In the genomic region with DNA sequence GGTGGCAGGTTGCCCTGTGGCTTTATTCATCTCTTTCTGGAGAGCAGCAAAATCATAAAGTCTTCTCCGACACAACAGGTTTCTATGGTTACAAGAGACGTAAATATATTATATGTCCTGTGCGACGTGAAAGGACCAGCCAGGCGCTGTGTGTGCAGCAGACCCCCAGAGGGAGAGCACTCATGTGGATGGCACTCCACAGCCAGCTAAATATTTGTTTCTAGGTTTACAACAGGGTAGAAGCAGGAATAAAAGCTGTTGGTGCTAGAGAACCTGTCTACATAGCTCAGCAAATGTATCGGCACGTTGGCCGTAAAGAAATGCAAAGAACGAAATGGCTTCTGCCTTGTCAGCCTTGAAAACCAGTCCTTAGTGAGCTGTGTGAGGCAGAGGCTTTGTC, we compare ENCODE assay signal across 21 cellular contexts.
DNase-seq lines count a peak whose midpoint lies in the region; ATAC-seq and TF ChIP-seq lines count a peak whose summit lies in the region.
"Had no signal": no experiment of that assay in that cellular context is flagged by ENCODE, and none has a peak within 500 bp of the region (broad histone marks: within the 10 kb centered on the region; RNA-seq: fewer than 3 reads in every experiment).

No MANE protein-coding gene starts in this region.

- H3K36me3 Mint-ChIP-seq in natural killer cell treated with Interleukin-12 subunit alpha and Interleukin-12 subunit beta and Interleukin-15 and Interleukin-18, amount 100 ng/mL, for 72 hours, result no peaks in the 10 kb centered on the region
- H3K36me3 Mint-ChIP-seq: naive thymus-derived CD4-positive, alpha-beta T cell had no signal

- no peaks in the 10 kb centered on the region for H3K36me3 ChIP-seq in neuronal stem cell (replicated peaks in 1 of 2; ENCODE audit: control insufficient read depth in 2 of 2, insufficient read depth in 2 of 2, low read length in 2 of 2)
- H3K36me3 ChIP-seq in right atrium auricular region, result no peaks in the 10 kb centered on the region
- H3K36me3 ChIP-seq: breast epithelium, gastrocnemius medialis, upper lobe of right lung had no signal

- no peaks in the 10 kb centered on the region for H3K9me3 Mint-ChIP-seq in natural killer cell treated with Interleukin-12 subunit alpha and Interleukin-12 subunit beta and Interleukin-15 and Interleukin-18, amount 100 ng/mL, for 72 hours
- H3K9me3 Mint-ChIP-seq: activated naive CD8-positive, alpha-beta T cell treated with anti-CD3 and anti-CD28 coated beads, Interleukin-2, amount 50 U/mL, for 24 hours; activated T-helper 1 cell treated with anti-CD3 and anti-CD28 coated beads, Interleukin-12 subunit alpha, Interleukin-12 subunit beta, Interleukin-2, Interleukin-4 antibody, amounts not matched to agents 30 ng/mL and 10 ng/mL and 1 ng/mL, durations not matched to agents 14 hours and 24 hours and 36 hours; CD8-positive, alpha-beta memory T cell; dendritic cell treated with granulocyte-macrophage colony-stimulating factor and Interleukin-4, amounts not matched to agents 40 ng/mL and 50 ng/mL, for 4 days; naive thymus-derived CD4-positive, alpha-beta T cell had no signal

- no peak overlapping the region for H4K8ac ChIP-seq in neuronal stem cell (ENCODE audit: low read depth, low read length)

- H3K9ac ChIP-seq in neuronal stem cell (ENCODE audit: low read depth, low read length, poor library complexity), result no peak overlapping the region

- no peak overlapping the region for H3K4ac ChIP-seq in neuronal stem cell (ENCODE audit: low read length)

- H3K9me3 ChIP-seq in neuronal stem cell (replicated peaks in 1 of 2; ENCODE audit: control insufficient read depth in 2 of 2, insufficient read depth in 1 of 2, low read depth in 1 of 2, low read length in 2 of 2) (no peaks in the 10 kb centered on the region), right atrium auricular region (no peaks in the 10 kb centered on the region)
- H3K9me3 ChIP-seq: breast epithelium, gastrocnemius medialis, upper lobe of right lung had no signal

- H3K4me3 ChIP-seq in neuronal stem cell (ENCODE audit: low read length in 2 of 2) (peak overlapping the region in 1 of 2 donors; percentile 42), right atrium auricular region (no peak overlapping the region)
- H3K4me3 ChIP-seq: breast epithelium, gastrocnemius medialis, skin epidermis, upper lobe of right lung had no signal

- H3K14ac ChIP-seq in neuronal stem cell (ENCODE audit: low read length), result no peak overlapping the region

- no peak overlapping the region for H2BK15ac ChIP-seq in neuronal stem cell (ENCODE audit: low read length)

- peaks cover 1% of the 10 kb centered on the region for H3K79me1 ChIP-seq in neuronal stem cell (ENCODE audit: low read depth, low read length)

- peak overlapping the region; percentile 25 for H3K18ac ChIP-seq in neuronal stem cell (ENCODE audit: low read length)

- no peak overlapping the region for H2BK12ac ChIP-seq in neuronal stem cell (ENCODE audit: low read length)

- H3K4me2 ChIP-seq in neuronal stem cell (ENCODE audit: insufficient read depth, low read length, poor library complexity, severe bottlenecking), result no peak overlapping the region

- no peak overlapping the region for H3K27ac Mint-ChIP-seq in natural killer cell treated with Interleukin-12 subunit alpha and Interleukin-12 subunit beta and Interleukin-15 and Interleukin-18, amount 100 ng/mL, for 72 hours
- H3K27ac Mint-ChIP-seq: activated naive CD8-positive, alpha-beta T cell treated with anti-CD3 and anti-CD28 coated beads, Interleukin-2, amount 50 U/mL, for 24 hours; activated T-helper 1 cell treated with anti-CD3 and anti-CD28 coated beads, Interleukin-12 subunit alpha, Interleukin-12 subunit beta, Interleukin-2, Interleukin-4 antibody, amounts not matched to agents 30 ng/mL and 10 ng/mL and 1 ng/mL, durations not matched to agents 14 hours and 24 hours and 36 hours; CD8-positive, alpha-beta memory T cell; dendritic cell treated with granulocyte-macrophage colony-stimulating factor and Interleukin-4, amounts not matched to agents 40 ng/mL and 50 ng/mL, for 4 days; naive thymus-derived CD4-positive, alpha-beta T cell had no signal

- no CpG with 5 or more reads among the region's 9 CpGs for WGBS in neuronal stem cell (ENCODE audit: extremely low coverage in 2 of 2, insufficient read length in 2 of 2, insufficient replicate concordance in 1 of 2), 2 donors

- H4K91ac ChIP-seq in neuronal stem cell (ENCODE audit: low read depth, low read length, poor library complexity), result no peak overlapping the region

- peaks cover 4 to 11% of the 10 kb centered on the region in 2 donors for H3K27me3 Mint-ChIP-seq in natural killer cell treated with Interleukin-12 subunit alpha and Interleukin-12 subunit beta and Interleukin-15 and Interleukin-18, amount 100 ng/mL, for 72 hours
- H3K27me3 Mint-ChIP-seq: activated naive CD8-positive, alpha-beta T cell treated with anti-CD3 and anti-CD28 coated beads, Interleukin-2, amount 50 U/mL, for 24 hours; dendritic cell treated with granulocyte-macrophage colony-stimulating factor and Interleukin-4, amounts not matched to agents 40 ng/mL and 50 ng/mL, for 4 days had no signal

- H3K4me1 Mint-ChIP-seq in natural killer cell treated with Interleukin-12 subunit alpha and Interleukin-12 subunit beta and Interleukin-15 and Interleukin-18, amount 100 ng/mL, for 72 hours (ENCODE audit: low read depth in 2 of 2), result no peaks in the 10 kb centered on the region
- H3K4me1 Mint-ChIP-seq: activated naive CD8-positive, alpha-beta T cell treated with anti-CD3 and anti-CD28 coated beads, Interleukin-2, amount 50 U/mL, for 24 hours; CD8-positive, alpha-beta memory T cell; naive thymus-derived CD4-positive, alpha-beta T cell had no signal

- peak; percentile 50 for DNase-seq in NCI-H1105 (lab: John Stamatoyannopoulos, UW)
- DNase-seq in NCI-H2081 (lab: John Stamatoyannopoulos, UW), result peak; percentile 31 to 63
- DNase-seq in neuronal stem cell (ENCODE audit: low spot score), result peak; percentile 24
- DNase-seq in NCI-H1694 (lab: John Stamatoyannopoulos, UW), result no peak
- DNase-seq in right atrium auricular region (ENCODE audit: low spot score), result no peak
- DNase-seq in natural killer cell treated with Interleukin-12 subunit alpha and Interleukin-12 subunit beta and Interleukin-15 and Interleukin-18, amount 100 ng/mL, for 72 hours (ENCODE audit: low spot score), result no peak
- DNase-seq: activated naive CD8-positive, alpha-beta T cell treated with anti-CD3 and anti-CD28 coated beads, Interleukin-2, amount 50 U/mL, for 24 hours; CD8-positive, alpha-beta memory T cell; gastrocnemius medialis; kidney glomerular epithelial cell; naive thymus-derived CD4-positive, alpha-beta T cell; NCI-H1694 treated with DMSO at 0.1 percent for 48 hours; NK-92 treated with Interleukin-12 subunit alpha and Interleukin-12 subunit beta, amount 100 ng/mL, for 24 hours; stimulated activated naive CD8-positive, alpha-beta T cell treated with anti-CD3 and anti-CD28 coated beads, Interleukin-15, Interleukin-2, amounts not matched to agents 100 U/mL and 50 U/mL, for 24 hours; upper lobe of right lung had no signal

- no peak overlapping the region for H2BK5ac ChIP-seq in neuronal stem cell (ENCODE audit: low read length)

- H2AK5ac ChIP-seq in neuronal stem cell (ENCODE audit: low read depth, low read length), result no peak overlapping the region

- TF ChIP-seq CTCF in VCaP (conservative IDR thresholded peaks at IDR 0.05) (no peak), right atrium auricular region (IDR thresholded peaks at IDR 0.05) (no peak)

- H3K27me3 ChIP-seq in neuronal stem cell (ENCODE audit: control insufficient read depth in 3 of 3, insufficient read depth in 3 of 3, low read depth in 1 of 3, low read length in 3 of 3) (peaks cover 0 to 2% (median 0%) of the 10 kb centered on the region in 3 experiments), right atrium auricular region (no peaks in the 10 kb centered on the region)
- H3K27me3 ChIP-seq: breast epithelium, gastrocnemius medialis, upper lobe of right lung had no signal

- H3K4me1 ChIP-seq in neuronal stem cell (ENCODE audit: control insufficient read depth in 2 of 2, insufficient read depth in 1 of 2, low read depth in 1 of 2, low read length in 2 of 2) (peaks cover 7 to 15% of the 10 kb centered on the region in 2 donors), right atrium auricular region (peaks cover 0 to 9% of the 10 kb centered on the region in 2 donors)
- H3K4me1 ChIP-seq: breast epithelium had no signal

- H2AFZ ChIP-seq in neuronal stem cell (ENCODE audit: low read length), result peak overlapping the region; percentile 80

- ATAC-seq in natural killer cell treated with Interleukin-12 subunit alpha and Interleukin-12 subunit beta and Interleukin-15 and Interleukin-18, amount 100 ng/mL, for 72 hours, result no peak
- ATAC-seq in GM18858 (IDR thresholded peaks at IDR 0.05; ENCODE audit: unreplicated experiment), result no peak
- ATAC-seq: activated naive CD8-positive, alpha-beta T cell treated with anti-CD3 and anti-CD28 coated beads, Interleukin-2, amount 50 U/mL, for 24 hours; gastrocnemius medialis; naive thymus-derived CD4-positive, alpha-beta T cell; stimulated activated naive CD8-positive, alpha-beta T cell treated with anti-CD3 and anti-CD28 coated beads, Interleukin-15, Interleukin-2, amounts not matched to agents 100 U/mL and 50 U/mL, for 24 hours; upper lobe of right lung had no signal

- H3K23ac ChIP-seq in neuronal stem cell (ENCODE audit: low read depth, low read length, poor library complexity), result no peak overlapping the region

- H2BK120ac ChIP-seq in neuronal stem cell (ENCODE audit: low read depth, low read length), result no peak overlapping the region

- H3K27ac ChIP-seq in VCaP, result peak overlapping the region; percentile 14; the same call in 1 of the 2 replicates
- no peak overlapping the region for H3K27ac ChIP-seq in neuronal stem cell (replicated peaks; ENCODE audit: low read length)
- no peak overlapping the region for H3K27ac ChIP-seq in right atrium auricular region
- H3K27ac ChIP-seq: breast epithelium, gastrocnemius medialis, skin epidermis, upper lobe of right lung had no signal

- H3K4me3 Mint-ChIP-seq in natural killer cell treated with Interleukin-12 subunit alpha and Interleukin-12 subunit beta and Interleukin-15 and Interleukin-18, amount 100 ng/mL, for 72 hours, result no peak overlapping the region
- H3K4me3 Mint-ChIP-seq: activated naive CD8-positive, alpha-beta T cell treated with anti-CD3 and anti-CD28 coated beads, Interleukin-2, amount 50 U/mL, for 24 hours; activated T-helper 1 cell treated with anti-CD3 and anti-CD28 coated beads, Interleukin-12 subunit alpha, Interleukin-12 subunit beta, Interleukin-2, Interleukin-4 antibody, amounts not matched to agents 30 ng/mL and 10 ng/mL and 1 ng/mL, durations not matched to agents 14 hours and 24 hours and 36 hours; CD8-positive, alpha-beta memory T cell; dendritic cell treated with granulocyte-macrophage colony-stimulating factor and Interleukin-4, amounts not matched to agents 40 ng/mL and 50 ng/mL, for 4 days; naive thymus-derived CD4-positive, alpha-beta T cell had no signal

Comparison
In these comparisons a context has a peak if more than half of its experiments do, and no peak if none do; other contexts are left out.
1. DNase-seq: peak in NCI-H1105 (single experiment), NCI-H2081 (2 of 2) and neuronal stem cell (single experiment); none in NCI-H1694 (single experiment), right atrium auricular region (single experiment) and natural killer cell treated with Interleukin-12 subunit alpha and Interleukin-12 subunit beta and Interleukin-15 and Interleukin-18, amount 100 ng/mL, for 72 hours (single experiment).